2 cellular contexts compared by ENCODE assay signal in the genomic region with DNA sequence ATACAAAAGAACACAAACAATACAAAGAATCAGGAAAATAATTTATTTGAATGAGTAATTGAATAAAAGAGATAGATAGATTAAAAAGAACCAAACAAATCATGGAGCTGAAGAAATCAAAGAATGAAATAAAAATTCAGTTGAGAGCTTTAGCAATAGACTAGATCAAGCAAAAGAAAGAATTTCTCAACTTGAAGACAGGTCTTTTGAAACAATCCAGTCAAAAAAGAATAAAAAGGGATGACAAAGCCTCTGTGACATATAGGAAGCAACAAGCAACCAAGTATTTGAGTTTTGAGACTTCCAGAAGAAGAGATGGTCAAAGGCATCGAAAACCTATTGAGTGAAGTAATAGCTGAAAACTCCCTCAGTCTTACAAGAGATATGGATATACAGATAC.
TF ChIP-seq lines count a peak whose summit lies in the region.

No MANE protein-coding gene starts in this region.

TF ChIP-seq in SK-N-SH, 30 proteins besides CTCF, POLR2A, EP300 and RAD21 (continued from another document):
- TF ChIP-seq USF1 (IDR thresholded peaks at IDR 0.05; ENCODE audit: borderline replicate concordance, low read depth), result no peak

TF ChIP-seq in HepG2, 621 proteins besides CTCF, POLR2A, EP300 and RAD21:
- TF ChIP-seq, protein P1, sequence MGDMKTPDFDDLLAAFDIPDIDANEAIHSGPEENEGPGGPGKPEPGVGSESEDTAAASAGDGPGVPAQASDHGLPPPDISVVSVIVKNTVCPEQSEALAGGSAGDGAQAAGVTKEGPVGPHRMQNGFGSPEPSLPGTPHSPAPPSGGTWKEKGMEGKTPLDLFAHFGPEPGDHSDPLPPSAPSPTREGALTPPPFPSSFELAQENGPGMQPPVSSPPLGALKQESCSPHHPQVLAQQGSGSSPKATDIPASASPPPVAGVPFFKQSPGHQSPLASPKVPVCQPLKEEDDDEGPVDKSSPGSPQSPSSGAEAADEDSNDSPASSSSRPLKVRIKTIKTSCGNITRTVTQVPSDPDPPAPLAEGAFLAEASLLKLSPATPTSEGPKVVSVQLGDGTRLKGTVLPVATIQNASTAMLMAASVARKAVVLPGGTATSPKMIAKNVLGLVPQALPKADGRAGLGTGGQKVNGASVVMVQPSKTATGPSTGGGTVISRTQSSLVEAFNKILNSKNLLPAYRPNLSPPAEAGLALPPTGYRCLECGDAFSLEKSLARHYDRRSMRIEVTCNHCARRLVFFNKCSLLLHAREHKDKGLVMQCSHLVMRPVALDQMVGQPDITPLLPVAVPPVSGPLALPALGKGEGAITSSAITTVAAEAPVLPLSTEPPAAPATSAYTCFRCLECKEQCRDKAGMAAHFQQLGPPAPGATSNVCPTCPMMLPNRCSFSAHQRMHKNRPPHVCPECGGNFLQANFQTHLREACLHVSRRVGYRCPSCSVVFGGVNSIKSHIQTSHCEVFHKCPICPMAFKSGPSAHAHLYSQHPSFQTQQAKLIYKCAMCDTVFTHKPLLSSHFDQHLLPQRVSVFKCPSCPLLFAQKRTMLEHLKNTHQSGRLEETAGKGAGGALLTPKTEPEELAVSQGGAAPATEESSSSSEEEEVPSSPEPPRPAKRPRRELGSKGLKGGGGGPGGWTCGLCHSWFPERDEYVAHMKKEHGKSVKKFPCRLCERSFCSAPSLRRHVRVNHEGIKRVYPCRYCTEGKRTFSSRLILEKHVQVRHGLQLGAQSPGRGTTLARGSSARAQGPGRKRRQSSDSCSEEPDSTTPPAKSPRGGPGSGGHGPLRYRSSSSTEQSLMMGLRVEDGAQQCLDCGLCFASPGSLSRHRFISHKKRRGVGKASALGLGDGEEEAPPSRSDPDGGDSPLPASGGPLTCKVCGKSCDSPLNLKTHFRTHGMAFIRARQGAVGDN (CRISPR knock-in tag; IDR thresholded peaks at IDR 0.05), result no peak
- peak; percentile 97 for TF ChIP-seq ZNF160 (CRISPR knock-in tag; IDR thresholded peaks at IDR 0.05)
